ENCODE assay signal across 18 cellular contexts in genomic region chr13:52638929-52639328, GRCh38. TPM values are rescaled to one million over a fixed set of nuclear protein-coding genes. Genes with fewer than 3 reads are reported as not detected.
DNase-seq lines count a peak whose midpoint lies in the region; ATAC-seq and TF ChIP-seq lines count a peak whose summit lies in the region.
"Had no signal": no experiment of that assay in that cellular context is flagged by ENCODE, and none has a peak within 500 bp of the region (broad histone marks: within the 10 kb centered on the region; RNA-seq: fewer than 3 reads in every experiment).

No MANE protein-coding gene starts in this region.

- H3K27me3 ChIP-seq in thyroid gland, result no peaks in the 10 kb centered on the region
- H3K27me3 ChIP-seq: BE2C, BLaER1 had no signal

- no peaks in the 10 kb centered on the region for H3K9me3 ChIP-seq in thyroid gland
- H3K9me3 ChIP-seq: BE2C, BLaER1, Caco-2 had no signal

- WGBS in thyroid gland, 2 donors, result 84 to 88% methylated on average over 4 of the region's 4 CpGs

- H3K27me3 Mint-ChIP-seq in activated naive CD8-positive, alpha-beta T cell treated with anti-CD3 and anti-CD28 coated beads, Interleukin-2, amount 50 U/mL, for 24 hours, result no peaks in the 10 kb centered on the region
- H3K27me3 Mint-ChIP-seq in activated naive CD8-positive, alpha-beta T cell treated with anti-CD3 and anti-CD28 coated beads for 36 hours, result no peaks in the 10 kb centered on the region
- H3K27me3 Mint-ChIP-seq: CD4-positive, alpha-beta T cell had no signal

- H3K4me3 Mint-ChIP-seq in activated naive CD8-positive, alpha-beta T cell treated with anti-CD3 and anti-CD28 coated beads, Interleukin-2, amount 50 U/mL, for 24 hours, result no peak overlapping the region
- H3K4me3 Mint-ChIP-seq in activated naive CD8-positive, alpha-beta T cell treated with anti-CD3 and anti-CD28 coated beads for 36 hours, result no peak overlapping the region
- H3K4me3 Mint-ChIP-seq: CD4-positive, alpha-beta T cell; CD8-positive, alpha-beta T cell had no signal

- H3K4me1 ChIP-seq in thyroid gland, result peaks cover 6 to 11% of the 10 kb centered on the region in 2 donors
- H3K4me1 ChIP-seq: BE2C, Caco-2 had no signal

- ATAC-seq in activated naive CD8-positive, alpha-beta T cell treated with anti-CD3 and anti-CD28 coated beads, Interleukin-2, amount 50 U/mL, for 24 hours, result no peak
- peak; percentile 67 for ATAC-seq in left colon
- no peak for ATAC-seq in HG03469 (IDR thresholded peaks at IDR 0.05; ENCODE audit: unreplicated experiment)
- ATAC-seq in GM18909 (IDR thresholded peaks at IDR 0.05; ENCODE audit: poor library complexity, unreplicated experiment), result no peak
- ATAC-seq: CD8-positive, alpha-beta T cell had no signal

- peak overlapping the region; percentile 9 for H3K27ac Mint-ChIP-seq in activated naive CD8-positive, alpha-beta T cell treated with anti-CD3 and anti-CD28 coated beads, Interleukin-2, amount 50 U/mL, for 24 hours
- H3K27ac Mint-ChIP-seq in activated naive CD8-positive, alpha-beta T cell treated with anti-CD3 and anti-CD28 coated beads for 36 hours, result no peak overlapping the region
- H3K27ac Mint-ChIP-seq: CD4-positive, alpha-beta T cell; CD8-positive, alpha-beta T cell had no signal

- no peaks in the 10 kb centered on the region for H3K9me3 Mint-ChIP-seq in activated naive CD8-positive, alpha-beta T cell treated with anti-CD3 and anti-CD28 coated beads, Interleukin-2, amount 50 U/mL, for 24 hours
- H3K9me3 Mint-ChIP-seq in activated naive CD8-positive, alpha-beta T cell treated with anti-CD3 and anti-CD28 coated beads for 36 hours, result no peaks in the 10 kb centered on the region
- H3K9me3 Mint-ChIP-seq: CD4-positive, alpha-beta T cell; CD8-positive, alpha-beta T cell had no signal

- TF ChIP-seq CTCF in VCaP (conservative IDR thresholded peaks at IDR 0.05) (no peak), thyroid gland (IDR thresholded peaks at IDR 0.05) (no peak)

- intact Hi-C loops in left colon (cut with DNase I, micrococcal nuclease), result no loop called here
- intact Hi-C loops in thyroid gland (cut with DNase I), result no loop called here

- H3K36me3 Mint-ChIP-seq in activated naive CD8-positive, alpha-beta T cell treated with anti-CD3 and anti-CD28 coated beads, Interleukin-2, amount 50 U/mL, for 24 hours (ENCODE audit: low read depth), result peaks cover 47% of the 10 kb centered on the region
- peaks cover 24% of the 10 kb centered on the region for H3K36me3 Mint-ChIP-seq in activated naive CD8-positive, alpha-beta T cell treated with anti-CD3 and anti-CD28 coated beads for 36 hours

- H3K4me1 Mint-ChIP-seq in activated naive CD8-positive, alpha-beta T cell treated with anti-CD3 and anti-CD28 coated beads, Interleukin-2, amount 50 U/mL, for 24 hours, result peaks cover 2% of the 10 kb centered on the region
- no peaks in the 10 kb centered on the region for H3K4me1 Mint-ChIP-seq in activated naive CD8-positive, alpha-beta T cell treated with anti-CD3 and anti-CD28 coated beads for 36 hours

- H3K36me3 ChIP-seq in thyroid gland, result no peaks in the 10 kb centered on the region

- H3K4me3 ChIP-seq in thyroid gland (replicated peaks in 1 of 3), result no peak overlapping the region
- H3K4me3 ChIP-seq: BLaER1 had no signal

- H3K27ac ChIP-seq in VCaP (peak overlapping the region; percentile 69), thyroid gland (peak overlapping the region in 2 of 3 donors; percentile 8 to 28)
- H3K27ac ChIP-seq: BLaER1, C4-2B had no signal

- TF ChIP-seq POLR2A in thyroid gland (IDR thresholded peaks at IDR 0.05), result no peak

- no peak for DNase-seq in activated naive CD8-positive, alpha-beta T cell treated with anti-CD3 and anti-CD28 coated beads, Interleukin-2, amount 50 U/mL, for 24 hours
- no peak for DNase-seq in activated naive CD8-positive, alpha-beta T cell treated with anti-CD3 and anti-CD28 coated beads for 36 hours
- no peak for DNase-seq in left colon
- no peak for DNase-seq in thyroid gland
- DNase-seq in NCI-H2029 (lab: John Stamatoyannopoulos, UW), result no peak
- DNase-seq: 8988T; ACHN; BE2C; Caco-2; Calu3; CD4-positive, alpha-beta T cell; CD8-positive, alpha-beta T cell; DMS79 treated with DMSO at 0.1 percent for 48 hours had no signal

RNA-seq across cellular contexts. Expression of gene HNRNPA1L2, which starts 3.3 kb away (rescaled TPM):
- total RNA-seq in activated naive CD8-positive, alpha-beta T cell treated with anti-CD3 and anti-CD28 coated beads for 36 hours, result 10 to 100 TPM; 11.2 to 11.6 TPM
- 1 to 10 TPM; 2.6 to 3.3 TPM for total RNA-seq in left colon
- total RNA-seq in thyroid gland, result 1 to 10 TPM; 4.4 to 9.7 (median 5.6) TPM

RNA-seq across cellular contexts. Expression of gene SUGT1, which starts 13.7 kb away (rescaled TPM):
- 10 to 100 TPM; 63.6 TPM for total RNA-seq in activated naive CD8-positive, alpha-beta T cell treated with anti-CD3 and anti-CD28 coated beads for 36 hours
- 10 to 100 TPM; 39.8 to 41.6 TPM for total RNA-seq in left colon
- 10 to 100 TPM; 33.6 to 50.4 (median 43.1) TPM for total RNA-seq in thyroid gland
